In genomic region chr3:31189971-31190370, GRCh38 we compare ENCODE assay signal across 37 cellular contexts.
"Had no signal": no experiment of that assay in that cellular context is flagged by ENCODE, and none has a peak within 500 bp of the region (broad histone marks: within the 10 kb centered on the region; RNA-seq: fewer than 3 reads in every experiment).

No MANE protein-coding gene starts in this region.

- H3K27ac ChIP-seq: KMS-11 had no signal

- DNase-seq: Karpas-422, Kasumi-1, MG63, MM.1S, MV-4-11, NCI-H1048, NCI-H1092, NCI-H1092 treated with DMSO at 0.1 percent for 48 hours, NCI-H1105, NCI-H1105 treated with DMSO at 0.1 percent for 48 hours, NCI-H1417, NCI-H1417 treated with DMSO at 0.1 percent for 48 hours, NCI-H1436, NCI-H1436 treated with DMSO at 0.1 percent for 48 hours, NCI-H146, NCI-H1694, NCI-H1694 treated with DMSO at 0.1 percent for 48 hours, NCI-H187, NCI-H187 treated with DMSO at 0.1 percent for 48 hours, NCI-H1930, NCI-H2029, NCI-H2029 treated with DMSO at 0.1 percent for 48 hours, NCI-H2081, NCI-H2081 treated with DMSO at 0.1 percent for 48 hours, NCI-H2107, NCI-H2171, NCI-H2171 treated with DMSO at 0.1 percent for 48 hours, NCI-H2227 treated with DMSO at 0.1 percent for 48 hours, NCI-H226, NCI-H345, NCI-H446, NCI-H446 treated with DMSO at 0.1 percent for 48 hours, NCI-H510A, NCI-H510A treated with DMSO at 0.1 percent for 48 hours, NCI-H524, NCI-H524 treated with DMSO at 0.1 percent for 48 hours had no signal

- H3K4me3 ChIP-seq: MG63 had no signal

- H3K27me3 ChIP-seq: MG63 had no signal

- H3K9me3 ChIP-seq: MG63 had no signal

- H3K36me3 ChIP-seq: MG63 had no signal
